In the genomic region with DNA sequence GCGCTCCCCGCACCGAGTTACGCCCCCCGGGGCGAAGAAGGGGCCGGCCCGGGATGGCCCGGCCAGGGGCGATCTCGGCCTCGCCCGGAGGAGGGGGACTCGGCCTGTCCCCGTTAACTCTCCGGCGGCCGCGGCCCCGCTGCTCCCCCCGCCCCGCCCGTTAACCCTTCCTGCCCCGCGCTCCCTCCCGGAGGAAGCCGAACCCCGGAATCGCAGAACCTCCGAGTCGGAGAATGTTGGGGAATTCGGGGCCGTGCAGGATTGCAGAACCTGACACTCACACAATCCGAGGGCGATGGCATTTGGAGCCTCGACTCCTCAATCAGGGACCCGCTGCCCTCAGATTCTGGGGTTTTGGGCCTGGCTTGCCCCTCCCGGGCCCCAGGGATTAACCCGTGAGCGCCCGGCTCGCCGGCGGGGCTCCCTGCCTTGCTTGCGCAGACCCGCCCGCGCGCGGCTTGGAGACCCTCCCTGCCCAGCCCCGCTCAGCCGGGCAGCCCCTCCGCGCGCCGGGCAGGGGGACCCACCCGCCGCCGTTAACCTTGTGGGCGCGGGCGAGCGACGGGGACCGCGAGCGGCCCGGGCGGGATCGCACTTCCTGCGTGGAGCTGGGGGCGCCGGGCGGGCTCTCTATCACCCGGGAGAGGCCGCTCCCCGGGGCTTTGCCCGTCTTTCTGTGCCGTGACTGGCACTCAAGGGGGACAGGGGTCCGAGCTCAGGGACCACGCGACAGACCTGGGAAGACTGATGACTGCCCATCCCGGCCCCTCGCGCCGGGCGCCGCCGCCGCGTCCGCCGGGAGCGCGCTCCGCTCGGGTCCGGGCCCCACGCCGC, we compare ENCODE assay signal across 11 cellular contexts. TPM values are rescaled to one million over a fixed set of nuclear protein-coding genes. Genes with fewer than 3 reads are reported as not detected.
DNase-seq lines count a peak whose midpoint lies in the region; ATAC-seq and TF ChIP-seq lines count a peak whose summit lies in the region.
"Had no signal": no experiment of that assay in that cellular context is flagged by ENCODE, and none has a peak within 500 bp of the region (broad histone marks: within the 10 kb centered on the region; RNA-seq: fewer than 3 reads in every experiment).

No MANE protein-coding gene starts in this region.

- H3K36me3 Mint-ChIP-seq in activated naive CD4-positive, alpha-beta T cell treated with anti-CD3 and anti-CD28 coated beads, Interleukin-2, amount 50 U/mL, for 24 hours, result no peaks in the 10 kb centered on the region
- H3K36me3 Mint-ChIP-seq in central memory CD8-positive, alpha-beta T cell (ENCODE audit: insufficient read depth), result peaks cover 9% of the 10 kb centered on the region

- ATAC-seq in central memory CD8-positive, alpha-beta T cell (replicated peaks; ENCODE audit: extremely low read depth, poor library complexity, severe bottlenecking), result no peak

- H3K4me1 Mint-ChIP-seq in activated naive CD4-positive, alpha-beta T cell treated with anti-CD3 and anti-CD28 coated beads, Interleukin-2, amount 50 U/mL, for 24 hours, result peaks cover 8% of the 10 kb centered on the region
- H3K4me1 Mint-ChIP-seq in central memory CD8-positive, alpha-beta T cell, result peaks cover 15% of the 10 kb centered on the region

- TF ChIP-seq POLR2A in transverse colon (IDR thresholded peaks at IDR 0.05), result no peak

- H3K27me3 ChIP-seq in transverse colon, result peaks cover 73% of the 10 kb centered on the region

- H3K9me3 Mint-ChIP-seq in activated naive CD4-positive, alpha-beta T cell treated with anti-CD3 and anti-CD28 coated beads, Interleukin-2, amount 50 U/mL, for 24 hours, result no peaks in the 10 kb centered on the region
- no peaks in the 10 kb centered on the region for H3K9me3 Mint-ChIP-seq in central memory CD8-positive, alpha-beta T cell
- H3K9me3 Mint-ChIP-seq: CD4-positive, alpha-beta T cell had no signal

- intact Hi-C loops in transverse colon (cut with DNase I; ENCODE audit: low total_unique reads), result no loop called here

- in situ Hi-C loops in transverse colon (cut with MboI; ENCODE audit: low pct_ligation_motif_present in 1 of 4, low pct_unique_long_range_greater_than_20kb in 1 of 4, low sequenced_read_pairs in 3 of 4), result no loop called here

- peak overlapping the region; percentile 38 for H3K4me3 ChIP-seq in mesodermal cell (ENCODE audit: extremely low read depth, insufficient read depth, low read length, poor library complexity, severe bottlenecking)
- H3K4me3 ChIP-seq in transverse colon, result peak overlapping the region; percentile 14 to 48 (median 36)

- no peak for DNase-seq in activated naive CD4-positive, alpha-beta T cell (lab: John Stamatoyannopoulos, UW)
- DNase-seq in central memory CD8-positive, alpha-beta T cell (ENCODE audit: low spot score in 2 of 2), result no peak
- DNase-seq in transverse colon, result no peak
- DNase-seq in activated CD4-positive, CD25-positive, alpha-beta regulatory T cell treated with anti-CD3 and anti-CD28 coated beads, Interleukin-2, amount 50 U/mL, for 72 hours, result no peak
- DNase-seq in effector CD4-positive, alpha-beta T cell, result no peak
- DNase-seq in HT-29 (ENCODE audit: low spot score), result no peak
- DNase-seq: CD4-positive, alpha-beta T cell; MV-4-11 had no signal

- peaks cover 14% of the 10 kb centered on the region for H3K4me1 ChIP-seq in mesodermal cell (ENCODE audit: control insufficient read depth, insufficient read depth, low read length, poor library complexity, severe bottlenecking)
- peaks cover 9 to 25% (median 19%) of the 10 kb centered on the region in 4 donors for H3K4me1 ChIP-seq in transverse colon

- H3K4me3 Mint-ChIP-seq in activated naive CD4-positive, alpha-beta T cell treated with anti-CD3 and anti-CD28 coated beads, Interleukin-2, amount 50 U/mL, for 24 hours, result peak overlapping the region; percentile 19
- H3K4me3 Mint-ChIP-seq in central memory CD8-positive, alpha-beta T cell, result peak overlapping the region; percentile 29

- H3K27ac ChIP-seq in mesodermal cell (ENCODE audit: low read depth, low read length, severe bottlenecking) (no peak overlapping the region), transverse colon (no peak overlapping the region)

- TF ChIP-seq EP300 in transverse colon (IDR thresholded peaks at IDR 0.05; ENCODE audit: low read depth), result no peak

- no peak overlapping the region for H3K27ac Mint-ChIP-seq in activated naive CD4-positive, alpha-beta T cell treated with anti-CD3 and anti-CD28 coated beads, Interleukin-2, amount 50 U/mL, for 24 hours
- no peak overlapping the region for H3K27ac Mint-ChIP-seq in central memory CD8-positive, alpha-beta T cell (ENCODE audit: low read depth)
- H3K27ac Mint-ChIP-seq: CD4-positive, alpha-beta T cell had no signal

- H3K36me3 ChIP-seq in mesodermal cell (ENCODE audit: control insufficient read depth, insufficient read depth, low read length) (no peaks in the 10 kb centered on the region), transverse colon (no peaks in the 10 kb centered on the region)

- H3K9me3 ChIP-seq in mesodermal cell (ENCODE audit: control insufficient read depth, low read length) (no peaks in the 10 kb centered on the region), transverse colon (no peaks in the 10 kb centered on the region)

- no peak for TF ChIP-seq CTCF in transverse colon (IDR thresholded peaks at IDR 0.05)

- peaks cover 11% of the 10 kb centered on the region for H3K27me3 Mint-ChIP-seq in activated naive CD4-positive, alpha-beta T cell treated with anti-CD3 and anti-CD28 coated beads, Interleukin-2, amount 50 U/mL, for 24 hours
- H3K27me3 Mint-ChIP-seq in central memory CD8-positive, alpha-beta T cell, result peaks cover 83% of the 10 kb centered on the region

- WGBS in mesodermal cell (ENCODE audit: insufficient coverage in 2 of 2), 2 experiments, result 0% methylated on average over 64 to 72 of the region's 100 CpGs
- WGBS in transverse colon (ENCODE audit: low coverage in 1 of 2), 2 donors, result 1% methylated on average over 55 of the region's 100 CpGs; no CpG with 5 or more reads in 1 of the 2 donors

RNA-seq across cellular contexts. Expression of gene BEGAIN, which starts 18.8 kb away (rescaled TPM):
- 2.0 TPM for polyA plus RNA-seq in mesodermal cell (2013, experiment 1 of 2)
- 2.0 TPM for polyA plus RNA-seq in mesodermal cell (2013, experiment 2 of 2)
- total RNA-seq in transverse colon, result 1 to 10 TPM in 1 of 4 donors, under 1 TPM in 2, not detected in 1; 0.27 to 2.5 (median 0.37) TPM
- 0.53 and 1.5 TPM in 2 replicates for total RNA-seq in HT-29 (2014; rRNA removed; shearing (Covaris generic))
- total RNA-seq: glomerular endothelial cell had no signal
